ENCODE assay signal across 29 cellular contexts in genomic region chr12:111254106-111254505, GRCh38.
"Had no signal": no experiment of that assay in that cellular context is flagged by ENCODE, and none has a peak within 500 bp of the region (broad histone marks: within the 10 kb centered on the region; RNA-seq: fewer than 3 reads in every experiment).

No MANE protein-coding gene starts in this region.

- H3K4me1 ChIP-seq: colonic mucosa, esophagus muscularis mucosa, esophagus squamous epithelium, foreskin keratinocyte, gastrocnemius medialis, gastroesophageal sphincter, heart left ventricle, heart right ventricle had no signal

- H3K27me3 ChIP-seq: colonic mucosa had no signal

- H3K27ac ChIP-seq: colonic mucosa, coronary artery, dorsolateral prefrontal cortex, epithelial cell of prostate, esophagus muscularis mucosa, esophagus squamous epithelium, foreskin keratinocyte, gastrocnemius medialis, gastroesophageal sphincter, heart left ventricle, heart right ventricle had no signal

- H3K9me3 ChIP-seq: colonic mucosa, esophagus muscularis mucosa, esophagus squamous epithelium, gastrocnemius medialis, gastroesophageal sphincter, heart left ventricle, heart right ventricle had no signal

- H3K36me3 ChIP-seq: colonic mucosa, esophagus muscularis mucosa, esophagus squamous epithelium, gastrocnemius medialis, gastroesophageal sphincter, heart left ventricle, heart right ventricle had no signal

- DNase-seq: colonic mucosa; cortex of kidney; dermis blood vessel endothelial cell; dorsolateral prefrontal cortex; effector CD4-positive, alpha-beta T cell; effector CD8-positive, alpha-beta T cell; effector memory CD4-positive, alpha-beta T cell; effector memory CD8-positive, alpha-beta T cell; endodermal cell; erythroblast; esophagus squamous epithelium; foreskin fibroblast; foreskin keratinocyte; foreskin melanocyte; gastrocnemius medialis; glutamatergic neuron; head of caudate nucleus; heart left ventricle; heart right ventricle had no signal

- ATAC-seq: effector memory CD8-positive, alpha-beta T cell; esophagus mucosa; foreskin keratinocyte; gastrocnemius medialis; gastroesophageal sphincter; heart left ventricle; heart right ventricle had no signal

- H3K4me1 Mint-ChIP-seq: endodermal cell had no signal

- H3K9me3 Mint-ChIP-seq: effector memory CD8-positive, alpha-beta T cell; endodermal cell had no signal

- H3K27ac Mint-ChIP-seq: dendritic cell treated with granulocyte-macrophage colony-stimulating factor and Interleukin-4, amounts not matched to agents 40 ng/mL and 50 ng/mL, for 4 days; effector memory CD8-positive, alpha-beta T cell; endodermal cell had no signal

- FAIRE-seq: colon, endometrium, endothelial cell of umbilical vein, frontal cortex had no signal

- H3K4me3 ChIP-seq: colonic mucosa, coronary artery, dorsolateral prefrontal cortex, esophagus muscularis mucosa, esophagus squamous epithelium, gastrocnemius medialis, gastroesophageal sphincter, heart left ventricle, heart right ventricle had no signal

- H3K4me3 Mint-ChIP-seq: dendritic cell treated with granulocyte-macrophage colony-stimulating factor and Interleukin-4, amounts not matched to agents 40 ng/mL and 50 ng/mL, for 4 days; effector memory CD8-positive, alpha-beta T cell; endodermal cell had no signal
